11 cellular contexts compared by ENCODE assay signal in the genomic region with DNA sequence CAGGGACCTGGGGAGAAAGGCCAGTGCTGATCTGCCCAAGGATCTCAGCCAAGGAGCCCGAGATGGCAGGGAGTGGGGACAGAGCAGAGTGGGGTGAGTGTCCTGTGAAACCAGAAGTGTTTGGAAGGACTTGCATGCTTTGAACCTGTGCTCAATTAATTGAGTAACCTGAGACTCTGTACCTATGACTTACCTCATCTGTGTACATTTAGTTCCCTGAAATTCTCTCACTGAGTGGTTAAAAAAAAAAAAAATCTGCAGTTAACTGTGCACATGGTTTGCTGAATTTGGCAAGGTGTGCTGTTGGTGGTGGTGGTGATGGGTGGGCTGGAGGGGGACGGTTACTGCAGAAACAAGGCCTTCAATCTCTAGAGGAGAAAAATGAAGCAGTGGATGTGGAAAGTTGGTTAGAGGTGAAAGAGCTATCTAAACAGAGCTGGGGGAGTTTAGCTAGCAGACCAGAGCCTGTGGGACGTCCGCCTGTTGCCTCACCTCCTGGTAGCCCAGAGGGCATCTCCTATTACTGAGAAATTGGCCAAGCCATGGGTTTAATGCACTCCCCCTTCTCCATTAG. TPM values are rescaled to one million over a fixed set of nuclear protein-coding genes. Genes with fewer than 3 reads are reported as not detected.
DNase-seq lines count a peak whose midpoint lies in the region; ATAC-seq and TF ChIP-seq lines count a peak whose summit lies in the region.
"Had no signal": no experiment of that assay in that cellular context is flagged by ENCODE, and none has a peak within 500 bp of the region (broad histone marks: within the 10 kb centered on the region; RNA-seq: fewer than 3 reads in every experiment).

No MANE protein-coding gene starts in this region.

- no peak overlapping the region for H2AFZ ChIP-seq in Karpas-422 (ENCODE audit: low read length)

- peak overlapping the region; percentile 86 for H3K27ac ChIP-seq in Karpas-422 (ENCODE audit: low read length)
- H3K27ac ChIP-seq in gastroesophageal sphincter = no peak overlapping the region
- H3K27ac ChIP-seq: RWPE1, vagina had no signal

- CTCF ChIA-PET in activated CD8-positive, alpha-beta T cell treated with anti-CD3 and anti-CD28 coated beads, Interleukin-2, amount 10 ng/mL, durations not matched to agents 7 days and 5 days (lab: Charles Lee) = interaction anchor here (1.0 to 7.9 kb wide), 3 partner anchors 10 to 130 kb away, joined by 3 to 90 read pairs (median 5); a partner anchor contains a TSS

- no peaks in the 10 kb centered on the region for H3K9me2 ChIP-seq in Karpas-422 (replicated peaks; ENCODE audit: insufficient read depth, low read length)

- no peak for ATAC-seq in activated CD8-positive, alpha-beta T cell treated with anti-CD3 and anti-CD28 coated beads, Interleukin-2, amount 10 ng/mL, durations not matched to agents 7 days and 5 days
- ATAC-seq in naive thymus-derived CD8-positive, alpha-beta T cell = no peak
- ATAC-seq in gastroesophageal sphincter (no peak), GM21381 (IDR thresholded peaks at IDR 0.05; ENCODE audit: unreplicated experiment) (no peak), GM19023 (IDR thresholded peaks at IDR 0.05; ENCODE audit: unreplicated experiment) (no peak)

- H3K27me3 Mint-ChIP-seq in activated CD8-positive, alpha-beta T cell treated with anti-CD3 and anti-CD28 coated beads, Interleukin-2, amount 10 ng/mL, durations not matched to agents 7 days and 5 days (ENCODE audit: low read depth) = no peaks in the 10 kb centered on the region
- H3K27me3 Mint-ChIP-seq in naive thymus-derived CD8-positive, alpha-beta T cell = no peaks in the 10 kb centered on the region

- H3K9me3 ChIP-seq in Karpas-422 (ENCODE audit: low read length) (no peaks in the 10 kb centered on the region), gastroesophageal sphincter (no peaks in the 10 kb centered on the region)
- H3K9me3 ChIP-seq: vagina had no signal

- peaks cover 51% of the 10 kb centered on the region for H3K36me3 Mint-ChIP-seq in activated CD8-positive, alpha-beta T cell treated with anti-CD3 and anti-CD28 coated beads, Interleukin-2, amount 10 ng/mL, durations not matched to agents 7 days and 5 days (ENCODE audit: low read depth)
- H3K36me3 Mint-ChIP-seq in naive thymus-derived CD8-positive, alpha-beta T cell = peaks cover 0 to 28% (median 16%) of the 10 kb centered on the region in 3 donors

- peak overlapping the region; percentile 56 for H3K9ac ChIP-seq in Karpas-422 (ENCODE audit: low read length)

- H3K4me3 ChIP-seq in Karpas-422 (ENCODE audit: low read length) (peak overlapping the region; percentile 45; the same call in 1 of the 2 replicates), gastroesophageal sphincter (no peak overlapping the region)
- H3K4me3 ChIP-seq: vagina had no signal

- POLR2A ChIA-PET in activated CD8-positive, alpha-beta T cell treated with anti-CD3 and anti-CD28 coated beads, Interleukin-2, amount 10 ng/mL, durations not matched to agents 7 days and 5 days (lab: Charles Lee) = interaction anchor here (0.6 to 10.3 kb wide), 3 partner anchors 10 to 116 kb away, joined by 3 to 156 read pairs (median 3); a partner anchor contains a TSS
- POLR2A ChIA-PET in naive thymus-derived CD8-positive, alpha-beta T cell (lab: Charles Lee) = interaction anchor here (0.7 to 12.2 kb wide), 3 partner anchors 11 to 110 kb away, joined by 3 to 385 read pairs (median 3); a partner anchor contains a TSS

- peak overlapping the region; percentile 93 for H3K27ac Mint-ChIP-seq in activated CD8-positive, alpha-beta T cell treated with anti-CD3 and anti-CD28 coated beads, Interleukin-2, amount 10 ng/mL, durations not matched to agents 7 days and 5 days
- peak overlapping the region; percentile 78 to 99 (median 95) for H3K27ac Mint-ChIP-seq in naive thymus-derived CD8-positive, alpha-beta T cell

- H3K9me3 Mint-ChIP-seq in activated CD8-positive, alpha-beta T cell treated with anti-CD3 and anti-CD28 coated beads, Interleukin-2, amount 10 ng/mL, durations not matched to agents 7 days and 5 days (ENCODE audit: insufficient read depth) = no peaks in the 10 kb centered on the region
- H3K9me3 Mint-ChIP-seq in naive thymus-derived CD8-positive, alpha-beta T cell = no peaks in the 10 kb centered on the region

- peak overlapping the region; percentile 64 for H3K4me2 ChIP-seq in Karpas-422 (ENCODE audit: low read depth, low read length, poor library complexity, severe bottlenecking)

- peaks cover 97% of the 10 kb centered on the region for H3K4me1 Mint-ChIP-seq in activated CD8-positive, alpha-beta T cell treated with anti-CD3 and anti-CD28 coated beads, Interleukin-2, amount 10 ng/mL, durations not matched to agents 7 days and 5 days (ENCODE audit: low read depth)
- H3K4me1 Mint-ChIP-seq in naive thymus-derived CD8-positive, alpha-beta T cell = peaks cover 68 to 100% (median 100%) of the 10 kb centered on the region in 4 donors

- H3K27me3 ChIP-seq in Karpas-422 (ENCODE audit: low read length) (no peaks in the 10 kb centered on the region), gastroesophageal sphincter (no peaks in the 10 kb centered on the region)
- H3K27me3 ChIP-seq: vagina had no signal

- H3K79me2 ChIP-seq in Karpas-422 (ENCODE audit: low read length) = peaks cover 99% of the 10 kb centered on the region

- TF ChIP-seq POLR2A in gastroesophageal sphincter (IDR thresholded peaks at IDR 0.05) = no peak

- no peak for TF ChIP-seq EP300 in gastroesophageal sphincter (IDR thresholded peaks at IDR 0.05)

- H4K20me1 ChIP-seq in Karpas-422 (ENCODE audit: insufficient read depth, low read depth, low read length) = peaks cover 41% of the 10 kb centered on the region

- 83 to 87% methylated on average over 3 to 4 of the region's 4 CpGs for WGBS in gastroesophageal sphincter (ENCODE audit: low coverage in 1 of 2), 2 donors

- peaks cover 100% of the 10 kb centered on the region for H3K4me1 ChIP-seq in Karpas-422 (ENCODE audit: low read length)
- H3K4me1 ChIP-seq in gastroesophageal sphincter = peaks cover 3 to 39% (median 7%) of the 10 kb centered on the region in 3 donors

- H3K36me3 ChIP-seq in Karpas-422 (ENCODE audit: insufficient read depth, low read length) = peaks cover 4% of the 10 kb centered on the region; the same call in 1 of the 2 replicates
- no peaks in the 10 kb centered on the region for H3K36me3 ChIP-seq in gastroesophageal sphincter
- H3K36me3 ChIP-seq: vagina had no signal

- peak; percentile 44 for DNase-seq in DMS153 treated with DMSO at 0.1 percent for 48 hours (lab: John Stamatoyannopoulos, UW; ENCODE audit: unreplicated experiment)
- DNase-seq in Karpas-422 = no peak
- no peak for DNase-seq in activated CD8-positive, alpha-beta T cell treated with anti-CD3 and anti-CD28 coated beads, Interleukin-2, amount 10 ng/mL, durations not matched to agents 7 days and 5 days
- no peak for DNase-seq in naive thymus-derived CD8-positive, alpha-beta T cell
- DNase-seq in SHP77 treated with DMSO at 0.1 percent for 48 hours (lab: John Stamatoyannopoulos, UW) = no peak
- DNase-seq: midbrain had no signal

- no peak for TF ChIP-seq CTCF in gastroesophageal sphincter (IDR thresholded peaks at IDR 0.05)

- H3K4me3 Mint-ChIP-seq in activated CD8-positive, alpha-beta T cell treated with anti-CD3 and anti-CD28 coated beads, Interleukin-2, amount 10 ng/mL, durations not matched to agents 7 days and 5 days = no peak overlapping the region
- peak overlapping the region in 9 of 10 donors; percentile 9 to 97 (median 79) for H3K4me3 Mint-ChIP-seq in naive thymus-derived CD8-positive, alpha-beta T cell

RNA-seq across cellular contexts. Expression of a gene that starts 8.9 kb away (rescaled TPM):
- total RNA-seq in Karpas-422 (2014; rRNA removed; shearing (Covaris generic); ENCODE audit: low replicate concordance) = 197 and 232 TPM in 2 replicates
- 100 to 1,000 TPM in 1 of 2 experiments, 10 to 100 TPM in 1; 98.9 to 107 TPM for total RNA-seq in activated CD8-positive, alpha-beta T cell treated with anti-CD3 and anti-CD28 coated beads, Interleukin-2, amount 10 ng/mL, durations not matched to agents 7 days and 5 days
- total RNA-seq in naive thymus-derived CD8-positive, alpha-beta T cell = 100 to 1,000 TPM; 414 to 419 TPM
- 100 to 1,000 TPM; 157 to 230 (median 158) TPM for polyA plus RNA-seq in naive thymus-derived CD8-positive, alpha-beta T cell
- total RNA-seq in gastroesophageal sphincter = 10 to 100 TPM in 2 of 4 donors, 1 to 10 TPM in 2; 7.1 to 12.6 (median 10.6) TPM

Comparison
In these comparisons a context has a peak if more than half of its experiments do, and no peak if none do; other contexts are left out.
1. RNA of a gene that starts 8.9 kb away (total RNA-seq): 414 to 419 TPM in naive thymus-derived CD8-positive, alpha-beta T cell, 197 to 232 TPM in Karpas-422 and 98.9 to 107 TPM in activated CD8-positive, alpha-beta T cell treated with anti-CD3 and anti-CD28 coated beads, Interleukin-2, amount 10 ng/mL, durations not matched to agents 7 days and 5 days; 7.1 to 12.6 TPM in gastroesophageal sphincter; every median in the first group is over 4 times any median in the second.